In genomic region chr6:160974304-160974771, GRCh38 we compare ENCODE assay signal across 10 cellular contexts. TPM values are rescaled to one million over a fixed set of nuclear protein-coding genes. Genes with fewer than 3 reads are reported as not detected.
DNase-seq lines count a peak whose midpoint lies in the region; ATAC-seq and TF ChIP-seq lines count a peak whose summit lies in the region.
"Had no signal": no experiment of that assay in that cellular context is flagged by ENCODE, and none has a peak within 500 bp of the region (broad histone marks: within the 10 kb centered on the region; RNA-seq: fewer than 3 reads in every experiment).

No MANE protein-coding gene starts in this region.

- peak overlapping the region; percentile 4 for H3K27ac ChIP-seq in stomach smooth muscle (ENCODE audit: low read length)
- H3K27ac ChIP-seq in dorsolateral prefrontal cortex, result no peak overlapping the region
- H3K27ac ChIP-seq: neutrophil had no signal

- no peak overlapping the region for H3K4me3 ChIP-seq in cardiac fibroblast (replicated peaks in 1 of 2; ENCODE audit: low read depth in 2 of 2, low read length in 2 of 2)
- no peak overlapping the region for H3K4me3 ChIP-seq in kidney epithelial cell (ENCODE audit: low read depth, low read length)
- H3K4me3 ChIP-seq in stomach smooth muscle (ENCODE audit: low read length in 2 of 2), result no peak overlapping the region
- H3K4me3 ChIP-seq in dorsolateral prefrontal cortex, result no peak overlapping the region

- H3K27me3 ChIP-seq in kidney epithelial cell (ENCODE audit: control insufficient read depth, insufficient read depth, low read length) (no peaks in the 10 kb centered on the region), stomach smooth muscle (ENCODE audit: control insufficient read depth in 1 of 2, insufficient read depth in 2 of 2, low read length in 2 of 2) (no peaks in the 10 kb centered on the region), dorsolateral prefrontal cortex (no peaks in the 10 kb centered on the region)

- intact Hi-C loops in dorsolateral prefrontal cortex (cut with DNase I), result no loop called here

- DNase-seq in HPDE6-E6E7 (ENCODE audit: extremely low spot score) (peak; percentile 84), cardiac fibroblast (ENCODE audit: low read depth in 2 of 2) (peak; percentile 84 to 96), kidney epithelial cell (ENCODE audit: low read depth) (peak; percentile 48), activated gamma-delta T cell treated with Interleukin-2 at 50 U/mL for 16 hours (no peak), GF-D8 (lab: John Stamatoyannopoulos, UW) (no peak), dorsolateral prefrontal cortex (no peak)
- DNase-seq: NCI-H2081 had no signal

- H3K9ac ChIP-seq in stomach smooth muscle (ENCODE audit: low read length in 2 of 2), result no peak overlapping the region

- TF ChIP-seq CTCF in cardiac fibroblast (IDR thresholded peaks at IDR 0.05; ENCODE audit: low read depth, low read length) (no peak), kidney epithelial cell (IDR thresholded peaks at IDR 0.05; ENCODE audit: insufficient read depth, low read length, poor library complexity, severe bottlenecking) (no peak), dorsolateral prefrontal cortex (IDR thresholded peaks at IDR 0.05 in 54 of 56, conservative IDR thresholded peaks at IDR 0.05 in 2 of 56; ENCODE audit: low read depth in 1 of 56, partially characterized antibody in 56 of 56) (no peak)

- no peaks in the 10 kb centered on the region for H3K9me3 ChIP-seq in stomach smooth muscle (ENCODE audit: control insufficient read depth in 2 of 2, low read length in 2 of 2)
- H3K9me3 ChIP-seq: neutrophil had no signal

- ATAC-seq in HG03139 (IDR thresholded peaks at IDR 0.05; ENCODE audit: unreplicated experiment), result no peak

- H3K36me3 ChIP-seq in kidney epithelial cell (ENCODE audit: control insufficient read depth, insufficient read depth, low read length), result no peaks in the 10 kb centered on the region
- no peaks in the 10 kb centered on the region for H3K36me3 ChIP-seq in stomach smooth muscle (ENCODE audit: control insufficient read depth in 2 of 2, insufficient read depth in 2 of 2, low read length in 2 of 2)
- H3K36me3 ChIP-seq: neutrophil had no signal

- H3K4me1 ChIP-seq in stomach smooth muscle (ENCODE audit: control insufficient read depth, insufficient read depth, low read length), result peaks cover 8% of the 10 kb centered on the region

RNA-seq across cellular contexts. Expression of gene MAP3K4, which starts 17.2 kb away (rescaled TPM):
- 22.5 and 22.6 TPM in 2 replicates for total RNA-seq in kidney epithelial cell
- 100 to 1,000 TPM in 9 of 120 experiments, 10 to 100 TPM in 111; 49.4 to 137 (median 76.5) TPM for total RNA-seq in dorsolateral prefrontal cortex

Comparison
In these comparisons a context has a peak if more than half of its experiments do, and no peak if none do; other contexts are left out.
1. DNase-seq: peak in HPDE6-E6E7 (single experiment), cardiac fibroblast (2 of 2) and kidney epithelial cell (single experiment); none in activated gamma-delta T cell treated with Interleukin-2 at 50 U/mL for 16 hours (single experiment), GF-D8 (single experiment) and dorsolateral prefrontal cortex (0 of 10).